Comparison of ENCODE assay signal across 17 cellular contexts in genomic region chr2:103809946-103810345, GRCh38.
DNase-seq lines count a peak whose midpoint lies in the region; ATAC-seq, FAIRE-seq and TF ChIP-seq lines count a peak whose summit lies in the region.
"Had no signal": no experiment of that assay in that cellular context is flagged by ENCODE, and none has a peak within 500 bp of the region (broad histone marks: within the 10 kb centered on the region; RNA-seq: fewer than 3 reads in every experiment).

No MANE protein-coding gene starts in this region.

- H3K36me3 ChIP-seq in NT2/D1 (ENCODE audit: insufficient read depth, insufficient read length, low read length) (no peaks in the 10 kb centered on the region), H1 (ENCODE audit: control insufficient read depth in 2 of 4, insufficient read depth in 4 of 4, low read length in 3 of 4) (no peaks in the 10 kb centered on the region), mesendoderm (ENCODE audit: control insufficient read depth, insufficient read depth, low read length) (no peaks in the 10 kb centered on the region)
- H3K36me3 ChIP-seq: HAP-1, MG63 had no signal

- H3K4ac ChIP-seq in H1 (replicated peaks; ENCODE audit: insufficient read length, low read depth, low read length) (no peak overlapping the region), mesendoderm (ENCODE audit: low read depth, low read length) (no peak overlapping the region)

- H2BK15ac ChIP-seq in H1 (ENCODE audit: low read length) = no peak overlapping the region
- no peak overlapping the region for H2BK15ac ChIP-seq in mesendoderm (replicated peaks; ENCODE audit: low read depth)

- FAIRE-seq in H1 (lab: Jason Lieb, UNC) = no peak
- FAIRE-seq: RCC 7860 had no signal

- POLR2A ChIA-PET in H1 (lab: Charles Lee; ENCODE audit: partially characterized antibody) = no interaction called here

- no peak for TF ChIP-seq RAD21 in H1 (IDR thresholded peaks at IDR 0.05 in 1 of 2, conservative IDR thresholded peaks at IDR 0.05 in 1 of 2; ENCODE audit: low read depth in 2 of 2, low read length in 2 of 2)

- ATAC-seq in HG03565 (IDR thresholded peaks at IDR 0.05; ENCODE audit: unreplicated experiment) = no peak

- H4K91ac ChIP-seq in H1 (replicated peaks; ENCODE audit: insufficient read length, low read length) = no peak overlapping the region

- no peaks in the 10 kb centered on the region for H4K20me1 ChIP-seq in H1 (replicated peaks in 1 of 2; ENCODE audit: control insufficient read depth in 1 of 2, insufficient read depth in 2 of 2, low read length in 2 of 2)

- H2AK5ac ChIP-seq in H1 (ENCODE audit: low read depth, low read length) = no peak overlapping the region
- H2AK5ac ChIP-seq in mesendoderm (ENCODE audit: low read length) = no peak overlapping the region

- H3K4me1 ChIP-seq in NT2/D1 (ENCODE audit: insufficient read depth, insufficient read length) (no peaks in the 10 kb centered on the region), H1 (replicated peaks in 1 of 4; ENCODE audit: control insufficient read depth in 3 of 4, insufficient read depth in 4 of 4, low read length in 3 of 4) (peaks cover 1 to 8% (median 5%) of the 10 kb centered on the region in 4 experiments; a peak in 3 of 7 replicates), mesendoderm (ENCODE audit: control insufficient read depth, low read depth, low read length) (peaks cover 4% of the 10 kb centered on the region)
- H3K4me1 ChIP-seq: HAP-1 had no signal

- H2BK120ac ChIP-seq in H1 (replicated peaks; ENCODE audit: low read depth, low read length) (no peak overlapping the region), mesendoderm (ENCODE audit: low read depth, low read length) (no peak overlapping the region)

- H3K79me2 ChIP-seq in H1 (ENCODE audit: control insufficient read depth in 1 of 2, insufficient read depth in 2 of 2, low read length in 2 of 2) = no peaks in the 10 kb centered on the region
- H3K79me2 ChIP-seq in mesendoderm (ENCODE audit: control insufficient read depth, insufficient read depth, low read length) = no peaks in the 10 kb centered on the region

- peak; percentile 28 for DNase-seq in Daoy (ENCODE audit: low read depth)
- peak; percentile 36 for DNase-seq in NT2/D1 (ENCODE audit: low read depth, low spot score)
- DNase-seq in H1 (ENCODE audit: low read depth in 1 of 2, low spot score in 2 of 2) = no peak
- DNase-seq in mesendoderm = peak; percentile 64
- DNase-seq in HuH-7.5 (ENCODE audit: low spot score) = no peak
- no peak for DNase-seq in iPS-NIHi7 (ENCODE audit: extremely low spot score)
- no peak for DNase-seq in activated naive CD4-positive, alpha-beta T cell (lab: John Stamatoyannopoulos, UW)
- DNase-seq: CD8-positive, alpha-beta memory T cell; MG63; NCI-H1105; NCI-H1694 treated with DMSO at 0.1 percent for 48 hours; NCI-H510A; SW 1271 had no signal

- H3K79me1 ChIP-seq in H1 (ENCODE audit: low read depth, low read length) = no peaks in the 10 kb centered on the region
- H3K79me1 ChIP-seq in mesendoderm (ENCODE audit: low read length) = no peaks in the 10 kb centered on the region

- no peak overlapping the region for H4K5ac ChIP-seq in H1 (ENCODE audit: insufficient read length, low read depth, low read length)
- H4K5ac ChIP-seq in mesendoderm (ENCODE audit: low read length) = no peak overlapping the region

- CTCF ChIA-PET in H1 (lab: Charles Lee; ENCODE audit: partially characterized antibody) = no interaction called here

- 77% methylated on average over 5 of the region's 5 CpGs; no CpG with 5 or more reads in 1 of the 2 experiments for WGBS in H1 (ENCODE audit: extremely low coverage in 1 of 2, insufficient coverage in 1 of 2, insufficient read length in 1 of 2, insufficient replicate concordance in 2 of 2, low coverage in 1 of 2, low lambda C conversion rate in 2 of 2, missing lambda C conversion rate in 1 of 2), 2 experiments
- no CpG with 5 or more reads among the region's 5 CpGs for WGBS in mesendoderm (ENCODE audit: extremely low coverage, insufficient coverage, low lambda C conversion rate)

- no peak overlapping the region for H3K4me3 ChIP-seq in NT2/D1 (ENCODE audit: insufficient read length, low read depth)
- no peak overlapping the region; a peak in 1 of 8 replicates for H3K4me3 ChIP-seq in H1 (ENCODE audit: extremely low read depth in 1 of 4, insufficient read depth in 2 of 4, low read depth in 3 of 4, low read length in 4 of 4)
- no peak overlapping the region for H3K4me3 ChIP-seq in mesendoderm (ENCODE audit: low read length)
- H3K4me3 ChIP-seq: HAP-1, MG63 had no signal

- H3K23me2 ChIP-seq in H1 (ENCODE audit: low read depth, low read length) = no peaks in the 10 kb centered on the region

- H3K27me3 ChIP-seq in NT2/D1 (ENCODE audit: insufficient read depth, insufficient read length) (no peaks in the 10 kb centered on the region), H1 (replicated peaks in 1 of 4; ENCODE audit: control insufficient read depth in 3 of 4, extremely low read depth in 1 of 4, insufficient read depth in 3 of 4, low read length in 3 of 4) (no peaks in the 10 kb centered on the region), mesendoderm (ENCODE audit: insufficient read depth, low read length, poor library complexity) (no peaks in the 10 kb centered on the region)
- H3K27me3 ChIP-seq: MG63 had no signal

- H4K8ac ChIP-seq in H1 (ENCODE audit: extremely low read depth, insufficient read depth, low read length) (no peak overlapping the region), mesendoderm (ENCODE audit: low read depth, low read length) (no peak overlapping the region)

- H3K9me3 ChIP-seq in NT2/D1 (ENCODE audit: insufficient read depth, low read length) (no peaks in the 10 kb centered on the region), H1 (ENCODE audit: insufficient read depth in 2 of 2, low read depth in 1 of 2, low read length in 1 of 2) (no peaks in the 10 kb centered on the region)
- H3K9me3 ChIP-seq: HAP-1, MG63 had no signal

- H2BK5ac ChIP-seq in H1 (ENCODE audit: low read depth, low read length) (peak overlapping the region; percentile 13; the same call in 1 of the 2 replicates), mesendoderm (ENCODE audit: low read length) (no peak overlapping the region)

- no peak for TF ChIP-seq CTCF in H1 (IDR thresholded peaks at IDR 0.05; ENCODE audit: control extremely low read depth in 1 of 3, insufficient read depth in 1 of 3, low read depth in 1 of 3, low read length in 3 of 3)

- H2AFZ ChIP-seq in H1 (ENCODE audit: low read length) = no peak overlapping the region

- no peak overlapping the region for H3K14ac ChIP-seq in H1 (ENCODE audit: insufficient read length)

- no peak overlapping the region for H2BK12ac ChIP-seq in H1 (ENCODE audit: low read depth, low read length)

- H3K4me2 ChIP-seq in H1 (ENCODE audit: insufficient read depth in 1 of 2, low read depth in 2 of 2, low read length in 2 of 2) (peak overlapping the region in 1 of 2 experiments; percentile 27; a peak in 1 of 4 replicates), mesendoderm (ENCODE audit: low read length) (no peak overlapping the region)
- H3K4me2 ChIP-seq: KMS-11 had no signal

- H3K27ac ChIP-seq in H1 (ENCODE audit: low read depth, low read length) (no peak overlapping the region), mesendoderm (ENCODE audit: low read depth, low read length) (no peak overlapping the region)
- H3K27ac ChIP-seq: KMS-11 had no signal

- H3K23ac ChIP-seq in H1 (ENCODE audit: insufficient read length) (no peak overlapping the region), mesendoderm (ENCODE audit: low read length) (no peak overlapping the region)

- no peak for TF ChIP-seq POLR2A in H1 (IDR thresholded peaks at IDR 0.05; ENCODE audit: control extremely low read depth in 1 of 2, low read depth in 2 of 2, low read length in 2 of 2)

- no peak overlapping the region for H3K9ac ChIP-seq in NT2/D1 (ENCODE audit: insufficient read length, low read depth)
- H3K9ac ChIP-seq in H1 (replicated peaks in 1 of 4; ENCODE audit: extremely low read depth in 1 of 4, low read depth in 3 of 4, low read length in 3 of 4) = no peak overlapping the region
- H3K9ac ChIP-seq in mesendoderm (ENCODE audit: low read length) = no peak overlapping the region
- H3K9ac ChIP-seq: KMS-11 had no signal

- no peak overlapping the region for H3K56ac ChIP-seq in H1 (replicated peaks; ENCODE audit: insufficient read length, low read depth, low read length)
- no peak overlapping the region for H3K56ac ChIP-seq in mesendoderm (ENCODE audit: low read length)

- H3K18ac ChIP-seq in H1 (ENCODE audit: extremely low read depth, low read length) = no peak overlapping the region
- no peak overlapping the region for H3K18ac ChIP-seq in mesendoderm (ENCODE audit: low read length)

- no peak overlapping the region for H2BK20ac ChIP-seq in H1 (ENCODE audit: low read length)

- TF ChIP-seq EP300 in H1 (IDR thresholded peaks at IDR 0.05; ENCODE audit: borderline replicate concordance in 1 of 2, low read depth in 2 of 2, low read length in 2 of 2) = no peak

TF ChIP-seq in H1, 55 proteins besides CTCF, POLR2A, EP300 and RAD21:
- TF ChIP-seq CEBPB (IDR thresholded peaks at IDR 0.05; ENCODE audit: low read depth, low read length) (peak; percentile 30; the same call in 1 of the 2 replicates), HDAC6 (IDR thresholded peaks at IDR 0.05; ENCODE audit: low read depth, low read length) (no peak)

Comparison
In these comparisons a context has a peak if more than half of its experiments do, and no peak if none do; other contexts are left out.
1. DNase-seq: peak in Daoy (single experiment), NT2/D1 (single experiment) and mesendoderm (single experiment); none in H1 (0 of 2), HuH-7.5 (single experiment), iPS-NIHi7 (single experiment) and activated naive CD4-positive, alpha-beta T cell (0 of 4).